1 cellular context compared by ENCODE assay signal in genomic region chr16:17160285-17160854, GRCh38.
TF ChIP-seq lines count a peak whose summit lies in the region.

No MANE protein-coding gene starts in this region.

TF ChIP-seq in SK-N-SH treated with all-trans-retinoic acid at 6 μM for 48 hours, 23 proteins besides CTCF, POLR2A, EP300 and RAD21 (continued from another document):
- TF ChIP-seq TSHZ2 (CRISPR knock-in tag; IDR thresholded peaks at IDR 0.05) = no peak
